Comparison of ENCODE assay signal across 1 cellular context in genomic region chr1:25998075-25998761, GRCh38.
TF ChIP-seq lines count a peak whose summit lies in the region.

No MANE protein-coding gene starts in this region.

TF ChIP-seq in GM12878, 131 proteins besides CTCF, POLR2A, EP300 and RAD21 (continued from another document and continues in another):
- TF ChIP-seq E2F4 (IDR thresholded peaks at IDR 0.05; ENCODE audit: low read depth, low read length), result 0 out of 2 replicates have a peak, but pooled peaks have one; percentile 57
- TF ChIP-seq NFYA (IDR thresholded peaks at IDR 0.05; ENCODE audit: borderline replicate concordance, low read depth, low read length), result no peak
- TF ChIP-seq STAT1 (conservative IDR thresholded peaks at IDR 0.05), result peak; percentile 99
- peak; percentile 37; the same call in 1 of the 2 replicates for TF ChIP-seq ZNF687 (IDR thresholded peaks at IDR 0.05)
- TF ChIP-seq ZBTB11 (CRISPR knock-in tag; IDR thresholded peaks at IDR 0.05), result no peak
- peak; percentile 68 to 80 for TF ChIP-seq IKZF2 (IDR thresholded peaks at IDR 0.05)
- TF ChIP-seq SIN3A (IDR thresholded peaks at IDR 0.05; ENCODE audit: low read depth, low read length), result no peak; the same call in 1 of the 2 replicates
- TF ChIP-seq POU2F2 (IDR thresholded peaks at IDR 0.05; ENCODE audit: borderline replicate concordance, low read depth, low read length), result peak; percentile 94
- TF ChIP-seq ATF2 (IDR thresholded peaks at IDR 0.05; ENCODE audit: low read length), result no peak
- no peak for TF ChIP-seq KDM1A (IDR thresholded peaks at IDR 0.05; ENCODE audit: borderline replicate concordance)
- TF ChIP-seq ZNF274 (IDR thresholded peaks at IDR 0.05; ENCODE audit: insufficient read depth, insufficient read length), result no peak
- TF ChIP-seq MTA3 (IDR thresholded peaks at IDR 0.05; ENCODE audit: borderline replicate concordance, low read length), result no peak
- peak; percentile 56; the same call in 1 of the 2 replicates for TF ChIP-seq PML (IDR thresholded peaks at IDR 0.05; ENCODE audit: low read length)
- TF ChIP-seq CREB1 (IDR thresholded peaks at IDR 0.05; ENCODE audit: low read depth), result peak; percentile 95
- peak; percentile 98 for TF ChIP-seq RB1 (IDR thresholded peaks at IDR 0.05; ENCODE audit: borderline replicate concordance)
- TF ChIP-seq ZNF207 (IDR thresholded peaks at IDR 0.05; ENCODE audit: borderline replicate concordance), result peak; percentile 97; the same call in 1 of the 2 replicates
- TF ChIP-seq CUX1 (IDR thresholded peaks at IDR 0.05; ENCODE audit: insufficient replicate concordance, low read depth, low read length), result peak; percentile 13
- TF ChIP-seq PRDM15 (CRISPR knock-in tag; IDR thresholded peaks at IDR 0.05), result no peak
- peak; percentile 68 for TF ChIP-seq USF2 (IDR thresholded peaks at IDR 0.05; ENCODE audit: borderline replicate concordance, low read depth, low read length)
- peak; percentile 94 for TF ChIP-seq LARP7 (IDR thresholded peaks at IDR 0.05)
- 0 out of 2 replicates have a peak, but pooled peaks have one; percentile 34 for TF ChIP-seq SREBF2 (IDR thresholded peaks at IDR 0.05; ENCODE audit: low read length)
- TF ChIP-seq ZNF217 (IDR thresholded peaks at IDR 0.05), result no peak
- TF ChIP-seq GABPA (IDR thresholded peaks at IDR 0.05; ENCODE audit: low read depth), result peak; percentile 91
- no peak for TF ChIP-seq ZZZ3 (IDR thresholded peaks at IDR 0.05; ENCODE audit: control insufficient read depth, insufficient read length, low read depth)
- no peak for TF ChIP-seq STAT3 (IDR thresholded peaks at IDR 0.05; ENCODE audit: low read depth, low read length)
- peak; percentile 60; the same call in 1 of the 2 replicates for TF ChIP-seq JUND (IDR thresholded peaks at IDR 0.05; ENCODE audit: low read depth, low read length)
- no peak for TF ChIP-seq NRF1 (conservative IDR thresholded peaks at IDR 0.05; ENCODE audit: low read depth, low read length)
- no peak for TF ChIP-seq ASH2L (IDR thresholded peaks at IDR 0.05; ENCODE audit: borderline replicate concordance, low read depth)
- no peak for TF ChIP-seq HDAC2 (IDR thresholded peaks at IDR 0.05)
- no peak for TF ChIP-seq PKNOX1 (IDR thresholded peaks at IDR 0.05)
- TF ChIP-seq NFXL1 (IDR thresholded peaks at IDR 0.05; ENCODE audit: borderline replicate concordance), result no peak
- no peak for TF ChIP-seq ZSCAN29 (IDR thresholded peaks at IDR 0.05)
- TF ChIP-seq JUNB (IDR thresholded peaks at IDR 0.05), result no peak
- TF ChIP-seq EGR1 (IDR thresholded peaks at IDR 0.05; ENCODE audit: borderline replicate concordance in 1 of 2, low read depth in 2 of 2, low read length in 2 of 2), result peak in 1 of 2 experiments; percentile 49; a peak in 1 of 3 replicates
- peak; percentile 100 for TF ChIP-seq IKZF1 (conservative IDR thresholded peaks at IDR 0.05)
- peak; percentile 40; the same call in 1 of the 2 replicates for TF ChIP-seq NFIC (IDR thresholded peaks at IDR 0.05; ENCODE audit: low read depth, low read length)
- TF ChIP-seq SUZ12 (IDR thresholded peaks at IDR 0.05; ENCODE audit: unreplicated experiment), result no peak
